Comparison of ENCODE assay signal across 1 cellular context in genomic region chr5:151780348-151780747, GRCh38.
TF ChIP-seq lines count a peak whose summit lies in the region.

No MANE protein-coding gene starts in this region.

TF ChIP-seq in A549, 52 proteins besides CTCF, POLR2A, EP300 and RAD21:
- TF ChIP-seq ELK1 (IDR thresholded peaks at IDR 0.05; ENCODE audit: low read depth, low read length), result no peak
